Comparison of ENCODE assay signal across 9 cellular contexts in genomic region chr16:17404903-17405691, GRCh38.
DNase-seq lines count a peak whose midpoint lies in the region; ATAC-seq and TF ChIP-seq lines count a peak whose summit lies in the region.
"Had no signal": no experiment of that assay in that cellular context is flagged by ENCODE, and none has a peak within 500 bp of the region (broad histone marks: within the 10 kb centered on the region; RNA-seq: fewer than 3 reads in every experiment).

No MANE protein-coding gene starts in this region.

- H3K4me1 Mint-ChIP-seq in activated T-cell treated with anti-CD3 and anti-CD28 coated beads, Interleukin-2, amount 50 U/mL, for 24 hours (ENCODE audit: low read depth): peaks cover 32% of the 10 kb centered on the region

- H3K36me3 ChIP-seq in adrenal gland (replicated peaks in 1 of 2) (no peaks in the 10 kb centered on the region), rectal smooth muscle tissue (ENCODE audit: control insufficient read depth, insufficient read depth, low read length) (no peaks in the 10 kb centered on the region)

- no peak overlapping the region for H3K27ac Mint-ChIP-seq in activated T-cell treated with anti-CD3 and anti-CD28 coated beads, Interleukin-2, amount 50 U/mL, for 24 hours

- H3K27me3 Mint-ChIP-seq in activated T-cell treated with anti-CD3 and anti-CD28 coated beads, Interleukin-2, amount 50 U/mL, for 24 hours: no peaks in the 10 kb centered on the region

- in situ Hi-C loops in ACHN (cut with HindIII; ENCODE audit: low pct_ligation_motif_present, low pct_unique_long_range_greater_than_20kb, low sequenced_read_pairs): no loop called here

- ATAC-seq in Right ventricle myocardium inferior: peak; percentile 67

- no peak overlapping the region for H3K4me3 Mint-ChIP-seq in activated T-cell treated with anti-CD3 and anti-CD28 coated beads, Interleukin-2, amount 50 U/mL, for 24 hours

- 35 to 74% (median 42%) methylated on average over 15 to 24 of the region's 24 CpGs for WGBS in adrenal gland, 4 donors

- peaks cover 3% of the 10 kb centered on the region for H3K36me3 Mint-ChIP-seq in activated T-cell treated with anti-CD3 and anti-CD28 coated beads, Interleukin-2, amount 50 U/mL, for 24 hours (ENCODE audit: low read depth)

- intact Hi-C loops in adrenal gland (cut with DNase I) (no loop called here), Right ventricle myocardium inferior (cut with DNase I) (no loop called here)

- H3K9me3 Mint-ChIP-seq in activated T-cell treated with anti-CD3 and anti-CD28 coated beads, Interleukin-2, amount 50 U/mL, for 24 hours: no peaks in the 10 kb centered on the region

- no peaks in the 10 kb centered on the region for H3K9me3 ChIP-seq in adrenal gland (replicated peaks in 1 of 3)

- H3K9ac ChIP-seq in rectal smooth muscle tissue (ENCODE audit: low read length): no peak overlapping the region

- H3K27ac ChIP-seq in adrenal gland: peak overlapping the region; percentile 82 to 97 (median 95)
- peak overlapping the region; percentile 91 for H3K27ac ChIP-seq in rectal smooth muscle tissue (ENCODE audit: low read depth, low read length)

- TF ChIP-seq CTCF in adrenal gland (IDR thresholded peaks at IDR 0.05): no peak

- peak; percentile 22 to 69 for TF ChIP-seq POLR2A in adrenal gland (IDR thresholded peaks at IDR 0.05)

- H3K4me1 ChIP-seq in adrenal gland (replicated peaks in 1 of 2): peaks cover 12 to 22% of the 10 kb centered on the region in 2 donors
- H3K4me1 ChIP-seq in rectal smooth muscle tissue (ENCODE audit: control insufficient read depth, insufficient read depth, low read length): peaks cover 18% of the 10 kb centered on the region

- H3K4me3 ChIP-seq in adrenal gland: no peak overlapping the region
- H3K4me3 ChIP-seq in rectal smooth muscle tissue (ENCODE audit: low read length): no peak overlapping the region

- DNase-seq in EL (peak; percentile 86), adrenal gland (peak; percentile 78 to 96 (median 93)), Right ventricle myocardium inferior (ENCODE audit: missing footprints) (peak; percentile 87), NCI-H526 treated with DMSO at 0.1 percent for 48 hours (lab: John Stamatoyannopoulos, UW) (no peak), HuH-7.5 (ENCODE audit: low spot score) (no peak), ACHN (no peak)
- no peak for DNase-seq in activated T-cell treated with anti-CD3 and anti-CD28 coated beads, Interleukin-2, amount 50 U/mL, for 24 hours
- DNase-seq: activated CD4-positive, alpha-beta T cell treated with anti-CD3 and anti-CD28 coated beads, Interleukin-2, amount 50 U/mL, for 4 hours had no signal

- no peaks in the 10 kb centered on the region for H3K27me3 ChIP-seq in adrenal gland
- no peaks in the 10 kb centered on the region for H3K27me3 ChIP-seq in rectal smooth muscle tissue (ENCODE audit: control insufficient read depth, insufficient read depth, low read length)

Comparison
In these comparisons a context has a peak if more than half of its experiments do, and no peak if none do; other contexts are left out.
1. DNase-seq: peak in EL (single experiment), adrenal gland (7 of 7) and Right ventricle myocardium inferior (single experiment); none in NCI-H526 treated with DMSO at 0.1 percent for 48 hours (single experiment), HuH-7.5 (single experiment), ACHN (single experiment) and activated T-cell treated with anti-CD3 and anti-CD28 coated beads, Interleukin-2, amount 50 U/mL, for 24 hours (single experiment).